Comparison of ENCODE assay signal across 1 cellular context in the genomic region with DNA sequence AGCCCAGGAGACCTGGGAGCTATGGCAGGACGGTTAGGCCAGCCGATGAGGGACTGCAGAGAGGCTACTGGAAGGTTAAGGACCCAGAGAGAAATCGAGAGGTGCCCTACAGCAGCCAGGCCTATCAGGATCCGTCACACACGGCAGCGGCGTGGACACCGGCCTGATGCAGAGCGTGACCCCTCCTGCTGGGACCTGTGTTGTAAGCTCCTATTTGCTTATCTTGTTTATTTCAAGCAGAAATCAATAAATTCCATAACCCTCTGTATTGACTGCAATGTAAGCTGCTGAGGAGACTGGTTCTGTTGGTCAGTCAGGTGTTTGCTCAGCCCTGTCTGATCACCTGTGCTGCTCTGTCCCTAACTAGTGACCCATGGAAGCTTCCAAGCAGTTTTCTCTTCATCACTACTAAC.
TF ChIP-seq lines count a peak whose summit lies in the region.

No MANE protein-coding gene starts in this region.

TF ChIP-seq in HepG2, 621 proteins besides CTCF, POLR2A, EP300 and RAD21 (continued from another document and continues in another):
- TF ChIP-seq, protein P1, sequence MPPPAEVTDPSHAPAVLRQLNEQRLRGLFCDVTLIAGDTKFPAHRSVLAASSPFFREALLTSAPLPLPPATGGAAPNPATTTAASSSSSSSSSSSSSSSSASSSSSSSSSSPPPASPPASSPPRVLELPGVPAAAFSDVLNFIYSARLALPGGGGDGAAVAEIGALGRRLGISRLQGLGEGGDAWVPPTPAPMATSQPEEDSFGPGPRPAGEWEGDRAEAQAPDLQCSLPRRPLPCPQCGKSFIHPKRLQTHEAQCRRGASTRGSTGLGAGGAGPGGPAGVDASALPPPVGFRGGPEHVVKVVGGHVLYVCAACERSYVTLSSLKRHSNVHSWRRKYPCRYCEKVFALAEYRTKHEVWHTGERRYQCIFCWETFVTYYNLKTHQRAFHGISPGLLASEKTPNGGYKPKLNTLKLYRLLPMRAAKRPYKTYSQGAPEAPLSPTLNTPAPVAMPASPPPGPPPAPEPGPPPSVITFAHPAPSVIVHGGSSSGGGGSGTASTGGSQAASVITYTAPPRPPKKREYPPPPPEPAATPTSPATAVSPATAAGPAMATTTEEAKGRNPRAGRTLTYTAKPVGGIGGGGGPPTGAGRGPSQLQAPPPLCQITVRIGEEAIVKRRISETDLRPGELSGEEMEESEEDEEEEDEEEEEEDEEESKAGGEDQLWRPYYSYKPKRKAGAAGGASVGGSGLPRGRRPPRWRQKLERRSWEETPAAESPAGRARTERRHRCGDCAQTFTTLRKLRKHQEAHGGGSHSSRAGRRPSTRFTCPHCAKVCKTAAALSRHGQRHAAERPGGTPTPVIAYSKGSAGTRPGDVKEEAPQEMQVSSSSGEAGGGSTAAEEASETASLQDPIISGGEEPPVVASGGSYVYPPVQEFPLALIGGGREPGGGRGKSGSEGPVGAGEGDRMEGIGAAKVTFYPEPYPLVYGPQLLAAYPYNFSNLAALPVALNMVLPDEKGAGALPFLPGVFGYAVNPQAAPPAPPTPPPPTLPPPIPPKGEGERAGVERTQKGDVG (CRISPR knock-in tag; IDR thresholded peaks at IDR 0.05; ENCODE audit: borderline replicate concordance) = peak; percentile 99
- no peak; the same call in 1 of the 2 replicates for TF ChIP-seq SAFB2 (CRISPR knock-in tag; IDR thresholded peaks at IDR 0.05; ENCODE audit: borderline replicate concordance, low read depth)
- peak; percentile 70; the same call in 1 of the 2 replicates for TF ChIP-seq RERE (CRISPR knock-in tag; IDR thresholded peaks at IDR 0.05; ENCODE audit: low read depth)
- no peak for TF ChIP-seq CHD4 (IDR thresholded peaks at IDR 0.05; ENCODE audit: borderline replicate concordance, low read length)
- TF ChIP-seq ESRRA (CRISPR knock-in tag; IDR thresholded peaks at IDR 0.05; ENCODE audit: low read depth) = 0 out of 2 replicates have a peak, but pooled peaks have one; percentile 31
- TF ChIP-seq, protein P2, sequence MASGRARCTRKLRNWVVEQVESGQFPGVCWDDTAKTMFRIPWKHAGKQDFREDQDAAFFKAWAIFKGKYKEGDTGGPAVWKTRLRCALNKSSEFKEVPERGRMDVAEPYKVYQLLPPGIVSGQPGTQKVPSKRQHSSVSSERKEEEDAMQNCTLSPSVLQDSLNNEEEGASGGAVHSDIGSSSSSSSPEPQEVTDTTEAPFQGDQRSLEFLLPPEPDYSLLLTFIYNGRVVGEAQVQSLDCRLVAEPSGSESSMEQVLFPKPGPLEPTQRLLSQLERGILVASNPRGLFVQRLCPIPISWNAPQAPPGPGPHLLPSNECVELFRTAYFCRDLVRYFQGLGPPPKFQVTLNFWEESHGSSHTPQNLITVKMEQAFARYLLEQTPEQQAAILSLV (CRISPR knock-in tag; IDR thresholded peaks at IDR 0.05; ENCODE audit: borderline replicate concordance) = no peak
- no peak for TF ChIP-seq CBX1 (IDR thresholded peaks at IDR 0.05; ENCODE audit: low read depth)
- no peak for TF ChIP-seq ZNF672 (CRISPR knock-in tag; IDR thresholded peaks at IDR 0.05)
- TF ChIP-seq CEBPG (CRISPR knock-in tag; IDR thresholded peaks at IDR 0.05) = peak; percentile 71
- TF ChIP-seq, protein P3, sequence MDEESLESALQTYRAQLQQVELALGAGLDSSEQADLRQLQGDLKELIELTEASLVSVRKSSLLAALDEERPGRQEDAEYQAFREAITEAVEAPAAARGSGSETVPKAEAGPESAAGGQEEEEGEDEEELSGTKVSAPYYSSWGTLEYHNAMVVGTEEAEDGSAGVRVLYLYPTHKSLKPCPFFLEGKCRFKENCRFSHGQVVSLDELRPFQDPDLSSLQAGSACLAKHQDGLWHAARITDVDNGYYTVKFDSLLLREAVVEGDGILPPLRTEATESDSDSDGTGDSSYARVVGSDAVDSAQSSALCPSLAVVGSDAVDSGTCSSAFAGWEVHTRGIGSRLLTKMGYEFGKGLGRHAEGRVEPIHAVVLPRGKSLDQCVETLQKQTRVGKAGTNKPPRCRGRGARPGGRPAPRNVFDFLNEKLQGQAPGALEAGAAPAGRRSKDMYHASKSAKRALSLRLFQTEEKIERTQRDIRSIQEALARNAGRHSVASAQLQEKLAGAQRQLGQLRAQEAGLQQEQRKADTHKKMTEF (CRISPR knock-in tag; IDR thresholded peaks at IDR 0.05) = peak; percentile 87; the same call in 1 of the 2 replicates
- TF ChIP-seq DMTF1 (CRISPR knock-in tag; IDR thresholded peaks at IDR 0.05) = no peak
- 0 out of 2 replicates have a peak, but pooled peaks have one; percentile 45 for TF ChIP-seq ZMAT3 (CRISPR knock-in tag; conservative IDR thresholded peaks at IDR 0.05)
- no peak for TF ChIP-seq KLF12 (CRISPR knock-in tag; IDR thresholded peaks at IDR 0.05; ENCODE audit: borderline replicate concordance)
- no peak for TF ChIP-seq RELA (CRISPR knock-in tag; IDR thresholded peaks at IDR 0.05)
- TF ChIP-seq ZFX (CRISPR knock-in tag; IDR thresholded peaks at IDR 0.05; ENCODE audit: low read depth) = peak; percentile 69
- peak; percentile 64; the same call in 1 of the 2 replicates for TF ChIP-seq AKAP8 (CRISPR knock-in tag; IDR thresholded peaks at IDR 0.05)
- TF ChIP-seq KDM5A (IDR thresholded peaks at IDR 0.05; ENCODE audit: borderline replicate concordance, low read length) = no peak
- 0 out of 2 replicates have a peak, but pooled peaks have one; percentile 68 for TF ChIP-seq KLF6 (CRISPR knock-in tag; IDR thresholded peaks at IDR 0.05)
- no peak for TF ChIP-seq ZNF547 (CRISPR knock-in tag; IDR thresholded peaks at IDR 0.05)
- TF ChIP-seq ZNF496 (CRISPR knock-in tag; IDR thresholded peaks at IDR 0.05; ENCODE audit: insufficient replicate concordance) = no peak
- no peak for TF ChIP-seq JARID2 (CRISPR knock-in tag; IDR thresholded peaks at IDR 0.05; ENCODE audit: insufficient replicate concordance)
- TF ChIP-seq ZNF44 (CRISPR knock-in tag; IDR thresholded peaks at IDR 0.05) = no peak
- TF ChIP-seq ZNF207 (IDR thresholded peaks at IDR 0.05; ENCODE audit: borderline replicate concordance) = no peak
- TF ChIP-seq ZBTB2 (CRISPR knock-in tag; IDR thresholded peaks at IDR 0.05; ENCODE audit: low read depth) = no peak
- no peak for TF ChIP-seq NFE2 (CRISPR knock-in tag; IDR thresholded peaks at IDR 0.05)
- no peak for TF ChIP-seq HNRNPL (IDR thresholded peaks at IDR 0.05; ENCODE audit: low read depth, low read length)
- TF ChIP-seq PPARG (CRISPR knock-in tag; conservative IDR thresholded peaks at IDR 0.05) = 0 out of 2 replicates have a peak, but pooled peaks have one; percentile 39
- TF ChIP-seq, protein P4, sequence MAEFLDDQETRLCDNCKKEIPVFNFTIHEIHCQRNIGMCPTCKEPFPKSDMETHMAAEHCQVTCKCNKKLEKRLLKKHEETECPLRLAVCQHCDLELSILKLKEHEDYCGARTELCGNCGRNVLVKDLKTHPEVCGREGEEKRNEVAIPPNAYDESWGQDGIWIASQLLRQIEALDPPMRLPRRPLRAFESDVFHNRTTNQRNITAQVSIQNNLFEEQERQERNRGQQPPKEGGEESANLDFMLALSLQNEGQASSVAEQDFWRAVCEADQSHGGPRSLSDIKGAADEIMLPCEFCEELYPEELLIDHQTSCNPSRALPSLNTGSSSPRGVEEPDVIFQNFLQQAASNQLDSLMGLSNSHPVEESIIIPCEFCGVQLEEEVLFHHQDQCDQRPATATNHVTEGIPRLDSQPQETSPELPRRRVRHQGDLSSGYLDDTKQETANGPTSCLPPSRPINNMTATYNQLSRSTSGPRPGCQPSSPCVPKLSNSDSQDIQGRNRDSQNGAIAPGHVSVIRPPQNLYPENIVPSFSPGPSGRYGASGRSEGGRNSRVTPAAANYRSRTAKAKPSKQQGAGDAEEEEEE (CRISPR knock-in tag; IDR thresholded peaks at IDR 0.05; ENCODE audit: borderline replicate concordance) = no peak
- no peak for TF ChIP-seq SSRP1 (CRISPR knock-in tag; IDR thresholded peaks at IDR 0.05)
- peak; percentile 29; the same call in 1 of the 2 replicates for TF ChIP-seq ZNF652 (CRISPR knock-in tag; IDR thresholded peaks at IDR 0.05; ENCODE audit: borderline replicate concordance, low read depth)
- TF ChIP-seq NFIC (IDR thresholded peaks at IDR 0.05; ENCODE audit: low read length) = peak; percentile 80; the same call in 1 of the 2 replicates
- no peak for TF ChIP-seq ZNF83 (CRISPR knock-in tag; IDR thresholded peaks at IDR 0.05; ENCODE audit: borderline replicate concordance)
- TF ChIP-seq, protein P5, sequence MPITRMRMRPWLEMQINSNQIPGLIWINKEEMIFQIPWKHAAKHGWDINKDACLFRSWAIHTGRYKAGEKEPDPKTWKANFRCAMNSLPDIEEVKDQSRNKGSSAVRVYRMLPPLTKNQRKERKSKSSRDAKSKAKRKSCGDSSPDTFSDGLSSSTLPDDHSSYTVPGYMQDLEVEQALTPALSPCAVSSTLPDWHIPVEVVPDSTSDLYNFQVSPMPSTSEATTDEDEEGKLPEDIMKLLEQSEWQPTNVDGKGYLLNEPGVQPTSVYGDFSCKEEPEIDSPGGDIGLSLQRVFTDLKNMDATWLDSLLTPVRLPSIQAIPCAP (CRISPR knock-in tag; IDR thresholded peaks at IDR 0.05; ENCODE audit: low read depth) = no peak
- no peak for TF ChIP-seq ZNF326 (CRISPR knock-in tag; IDR thresholded peaks at IDR 0.05; ENCODE audit: borderline replicate concordance)
- peak; percentile 72 for TF ChIP-seq SKIL (CRISPR knock-in tag; IDR thresholded peaks at IDR 0.05; ENCODE audit: borderline replicate concordance)
